ENCODE assay signal across 9 cellular contexts in genomic region chr3:98564282-98565005, GRCh38. TPM values are rescaled to one million over a fixed set of nuclear protein-coding genes. Genes with fewer than 3 reads are reported as not detected.
DNase-seq lines count a peak whose midpoint lies in the region; ATAC-seq and TF ChIP-seq lines count a peak whose summit lies in the region.
"Had no signal": no experiment of that assay in that cellular context is flagged by ENCODE, and none has a peak within 500 bp of the region (broad histone marks: within the 10 kb centered on the region; RNA-seq: fewer than 3 reads in every experiment).

No MANE protein-coding gene starts in this region.

- DNase-seq in Jurkat, Clone E6-1 (ENCODE audit: low read depth, low spot score), result peak; percentile 63
- DNase-seq in effector CD4-positive, alpha-beta T cell, result peak; percentile 27
- no peak for DNase-seq in NCI-H1417 treated with DMSO at 0.1 percent for 48 hours (lab: John Stamatoyannopoulos, UW)
- no peak for DNase-seq in KG1 (lab: John Stamatoyannopoulos, UW)
- DNase-seq in stimulated activated CD4-positive, alpha-beta T cell treated with anti-CD3 and anti-CD28 coated beads, Interleukin-12 subunit alpha, Interleukin-12 subunit beta, amount 100 ng/mL, for 4 hours, result no peak
- DNase-seq in NCI-H82 treated with DMSO at 0.1 percent for 48 hours (lab: John Stamatoyannopoulos, UW; ENCODE audit: unreplicated experiment), result no peak
- DNase-seq: endodermal cell had no signal

- H3K4me3 ChIP-seq in Jurkat, Clone E6-1 (ENCODE audit: low read length), result no peak overlapping the region

- ATAC-seq in GM21390 (IDR thresholded peaks at IDR 0.05; ENCODE audit: unreplicated experiment), result peak; percentile 14

- peak; percentile 33 for TF ChIP-seq POLR2A in GM15510 (IDR thresholded peaks at IDR 0.05; ENCODE audit: borderline replicate concordance, extremely low read depth, insufficient read length)

RNA-seq across cellular contexts. Expression of gene CPOX, which starts 29.0 kb away (rescaled TPM):
- 31.9 TPM for polyA plus RNA-seq in Jurkat, Clone E6-1 (2012; ENCODE audit: insufficient read depth, insufficient read length)

RNA-seq across cellular contexts. Expression of gene GPR15, which starts 32.7 kb away (rescaled TPM):
- polyA plus RNA-seq in Jurkat, Clone E6-1 (2012; ENCODE audit: insufficient read depth, insufficient read length), result not detected

RNA-seq across cellular contexts. Expression of gene CLDND1, which starts 41.7 kb away (rescaled TPM):
- polyA plus RNA-seq in Jurkat, Clone E6-1 (2012; ENCODE audit: insufficient read depth, insufficient read length), result 80.2 TPM

Comparison
In these comparisons a context has a peak if more than half of its experiments do, and no peak if none do; other contexts are left out.
1. DNase-seq: peak in Jurkat, Clone E6-1 (single experiment) and effector CD4-positive, alpha-beta T cell (single experiment); none in NCI-H1417 treated with DMSO at 0.1 percent for 48 hours (single experiment), KG1 (single experiment), stimulated activated CD4-positive, alpha-beta T cell treated with anti-CD3 and anti-CD28 coated beads, Interleukin-12 subunit alpha, Interleukin-12 subunit beta, amount 100 ng/mL, for 4 hours (single experiment) and NCI-H82 treated with DMSO at 0.1 percent for 48 hours (single experiment).